8 cellular contexts compared by ENCODE assay signal in the genomic region with DNA sequence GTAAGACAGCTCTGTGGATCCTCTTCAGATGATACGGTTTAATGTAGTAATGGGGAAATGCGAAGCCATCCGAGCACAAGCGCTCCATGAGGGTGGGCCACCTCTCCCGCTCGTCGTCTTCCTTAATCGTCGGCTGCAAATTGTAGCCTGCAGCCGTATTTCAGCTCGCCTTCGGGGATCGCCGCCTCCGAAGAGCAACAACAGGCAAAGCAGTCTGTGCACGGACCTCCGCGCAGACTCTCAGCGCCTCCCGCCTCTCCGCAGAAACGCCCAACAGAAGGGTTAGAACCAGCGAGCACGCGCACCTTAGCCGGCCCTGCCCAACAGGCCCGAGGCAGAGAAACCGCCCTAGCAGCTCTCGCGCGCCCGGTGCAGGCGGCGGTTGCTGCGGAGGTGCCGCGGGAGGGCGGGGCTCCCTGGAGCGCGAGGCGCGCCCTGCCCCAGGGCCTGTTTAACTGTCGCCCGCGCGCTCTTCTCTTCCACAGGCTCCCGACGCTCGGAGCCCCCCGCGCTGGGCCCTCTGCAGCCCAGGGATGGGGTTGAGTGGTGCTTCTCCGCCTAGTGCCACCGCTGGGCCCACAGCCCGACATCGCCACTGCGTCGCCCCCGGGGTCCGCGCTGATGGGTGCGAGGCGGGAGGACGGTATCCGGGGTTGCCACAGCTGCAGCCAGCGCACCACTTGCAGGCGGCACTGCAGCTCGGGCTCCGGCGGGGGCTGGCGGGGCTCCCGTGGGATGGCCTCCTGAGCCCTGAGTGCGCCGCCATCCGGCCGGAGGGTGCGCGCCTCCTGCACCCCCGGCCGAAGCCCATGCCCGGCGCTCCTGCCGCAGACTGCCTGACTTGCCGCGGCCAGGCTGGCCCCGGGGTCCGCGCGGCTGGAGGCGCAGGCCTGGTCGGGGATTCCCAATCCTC.
DNase-seq lines count a peak whose midpoint lies in the region; ATAC-seq and TF ChIP-seq lines count a peak whose summit lies in the region.
"Not testable (repeated sequence)": the region's sequence is repeated elsewhere in the genome, so short reads cannot be mapped to it uniquely, and the experiment has no call there.

A gene (minus strand): TSS at position 280 of the 913 bp plus-strand sequence. CDS start 192 bp downstream, at position 88.

- H3K9ac ChIP-seq in SK-N-MC (ENCODE audit: insufficient read length) (peak within 1 kb of the TSS; percentile 71), mucosa of rectum (ENCODE audit: low read depth in 1 of 2, low read length in 2 of 2) (peak within 1 kb of the TSS; percentile 86 to 88)

- CTCF ChIA-PET in activated naive CD4-positive, alpha-beta T cell treated with anti-CD3 and anti-CD28 coated beads, Interleukin-2, amount 10 ng/mL, durations not matched to agents 7 days and 5 days (lab: Charles Lee), result interaction anchor here (0.9 to 3.6 kb wide), 16 partner anchors 70 to 795 kb away, joined by 3 to 115 read pairs (median 4); a partner anchor contains a TSS

- not testable (repeated sequence) for H3K9me3 ChIP-seq in SK-N-MC (ENCODE audit: low read depth, low read length); mucosa of rectum (ENCODE audit: control insufficient read depth in 2 of 2, low read length in 2 of 2)

- not testable (repeated sequence) for H3K9me3 Mint-ChIP-seq in activated naive CD4-positive, alpha-beta T cell treated with anti-CD3 and anti-CD28 coated beads, Interleukin-2, amount 10 ng/mL, durations not matched to agents 7 days and 5 days

- TF ChIP-seq CTCF in AG10803 (conservative IDR thresholded peaks at IDR 0.05; ENCODE audit: low read length); fibroblast of pulmonary artery (IDR thresholded peaks at IDR 0.05; ENCODE audit: low read length, missing control alignments): not testable (repeated sequence)

- H3K4me3 Mint-ChIP-seq in activated naive CD4-positive, alpha-beta T cell treated with anti-CD3 and anti-CD28 coated beads, Interleukin-2, amount 10 ng/mL, durations not matched to agents 7 days and 5 days, result peak within 1 kb of the TSS; percentile 97

- DNase-seq in AG10803 (ENCODE audit: low read depth) (peak; percentile 70), fibroblast of pulmonary artery (ENCODE audit: low read depth) (peak; percentile 79)
- DNase-seq in SK-N-MC (ENCODE audit: low read depth, low spot score), result not testable (repeated sequence)
- DNase-seq in activated naive CD4-positive, alpha-beta T cell treated with anti-CD3 and anti-CD28 coated beads, Interleukin-2, amount 10 ng/mL, durations not matched to agents 7 days and 5 days, result peak; percentile 86
- peak; percentile 39 to 51 (median 47) for DNase-seq in stimulated activated CD4-positive, alpha-beta T cell treated with anti-CD3 and anti-CD28 coated beads, TNF-alpha, amount 100 ng/mL, for 4 hours (ENCODE audit: low read depth in 3 of 3)

- H3K27ac ChIP-seq in SK-N-MC, result not testable (repeated sequence)
- peak within 1 kb of the TSS; percentile 95 for H3K27ac ChIP-seq in mucosa of rectum (ENCODE audit: low read depth in 2 of 2, low read length in 2 of 2)

- peaks cover 18% of the 10 kb centered on the region for H3K27me3 Mint-ChIP-seq in activated naive CD4-positive, alpha-beta T cell treated with anti-CD3 and anti-CD28 coated beads, Interleukin-2, amount 10 ng/mL, durations not matched to agents 7 days and 5 days

- not testable (repeated sequence) for H3K27me3 ChIP-seq in mucosa of rectum (ENCODE audit: control insufficient read depth in 2 of 2, insufficient read depth in 2 of 2, low read length in 2 of 2)

- H3K36me3 Mint-ChIP-seq in activated naive CD4-positive, alpha-beta T cell treated with anti-CD3 and anti-CD28 coated beads, Interleukin-2, amount 10 ng/mL, durations not matched to agents 7 days and 5 days, result not testable (repeated sequence)

- H3K4me1 Mint-ChIP-seq in activated naive CD4-positive, alpha-beta T cell treated with anti-CD3 and anti-CD28 coated beads, Interleukin-2, amount 10 ng/mL, durations not matched to agents 7 days and 5 days, result not testable (repeated sequence)

- not testable (repeated sequence) for H3K4me1 ChIP-seq in mucosa of rectum (ENCODE audit: control insufficient read depth in 2 of 2, insufficient read depth in 2 of 2, low read length in 2 of 2)

- ATAC-seq in GM19328 (IDR thresholded peaks at IDR 0.05; ENCODE audit: unreplicated experiment) (peak; percentile 65), HG03135 (IDR thresholded peaks at IDR 0.05; ENCODE audit: unreplicated experiment) (peak; percentile 53)

- peak within 1 kb of the TSS; percentile 73 for H3K4me3 ChIP-seq in AG10803 (ENCODE audit: low read length)
- peak within 1 kb of the TSS; percentile 86 for H3K4me3 ChIP-seq in SK-N-MC
- H3K4me3 ChIP-seq in fibroblast of pulmonary artery (replicated peaks; ENCODE audit: low read depth, low read length), result peak within 1 kb of the TSS; percentile 62
- peak within 1 kb of the TSS; percentile 78 to 87 for H3K4me3 ChIP-seq in mucosa of rectum (ENCODE audit: low read length in 2 of 2)

- peak within 1 kb of the TSS; percentile 99 for H3K27ac Mint-ChIP-seq in activated naive CD4-positive, alpha-beta T cell treated with anti-CD3 and anti-CD28 coated beads, Interleukin-2, amount 10 ng/mL, durations not matched to agents 7 days and 5 days

- not testable (repeated sequence) for H3K36me3 ChIP-seq in SK-N-MC (ENCODE audit: insufficient read depth, low read length); mucosa of rectum (ENCODE audit: control insufficient read depth in 2 of 2, insufficient read depth in 2 of 2, low read length in 2 of 2)
